In the genomic region with DNA sequence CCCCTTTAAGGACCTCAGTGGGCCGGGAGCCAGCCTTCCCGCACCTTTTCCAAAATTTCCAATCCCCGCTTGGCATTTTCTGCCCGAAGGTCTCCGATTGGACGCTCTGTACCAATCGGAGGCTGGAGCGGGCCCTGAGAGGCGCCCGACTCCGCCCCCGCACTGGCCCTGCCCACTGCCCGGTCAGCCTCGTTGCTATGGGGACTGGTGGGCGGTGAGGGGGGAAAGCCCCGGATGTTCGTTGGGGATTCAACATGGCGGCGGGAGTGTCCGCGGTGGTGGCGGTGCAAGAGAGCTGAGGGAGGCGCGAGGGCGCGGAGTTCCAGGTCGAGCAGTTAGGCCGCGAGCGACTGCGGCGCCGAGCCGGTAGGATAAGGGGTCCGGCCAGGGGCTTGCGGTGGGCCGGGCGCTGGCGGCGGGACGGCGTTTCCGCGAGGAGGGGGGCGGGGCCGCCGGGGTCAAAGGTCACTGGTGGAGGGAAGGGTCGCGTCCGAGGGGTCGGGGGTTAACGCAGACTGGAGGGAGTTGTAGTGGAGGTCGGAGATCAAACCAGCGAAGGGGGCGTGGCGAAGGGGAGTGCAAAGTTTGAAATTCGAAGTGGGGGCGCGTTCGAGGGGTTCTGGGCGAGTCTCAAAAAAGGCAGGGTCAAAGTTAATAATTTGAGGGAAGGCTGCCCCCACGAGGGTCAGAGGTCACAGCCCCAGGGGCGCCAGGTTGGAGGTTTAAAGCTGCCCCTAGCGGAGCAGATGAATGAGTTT, we compare ENCODE assay signal across 8 cellular contexts. TPM values are rescaled to one million over a fixed set of nuclear protein-coding genes. Genes with fewer than 3 reads are reported as not detected.
A peak's percentile ranks its signal among the peaks of the same experiment; 100 is the strongest.
DNase-seq lines count a peak whose midpoint lies in the region; ATAC-seq and TF ChIP-seq lines count a peak whose summit lies in the region.

A gene (plus strand): TSS at position 233 of the 758 bp plus-strand sequence. CDS start 43,768 bp downstream, outside the sequence.

- peak; percentile 78 for TF ChIP-seq POLR2A in GM18951 (IDR thresholded peaks at IDR 0.05; ENCODE audit: extremely low read depth, insufficient read depth, insufficient read length)
- peak in 2 of 3 donors; percentile 5 to 32 for TF ChIP-seq POLR2A in spleen (IDR thresholded peaks at IDR 0.05)

- intact Hi-C loops in spleen (cut with DNase I; ENCODE audit: low total_unique reads) = loop anchor here (10.0 kb wide), 2 partner anchors 59 to 409 kb away; a partner anchor contains a TSS

- H3K4me1 ChIP-seq in spleen = peaks cover 0 to 74% (median 52%) of the 10 kb centered on the region in 6 donors

- WGBS in spleen, 5 donors = 1 to 3% (median 2%) methylated on average over 64 of the region's 64 CpGs

- H3K36me3 ChIP-seq in spleen = no peaks in the 10 kb centered on the region

- H3K4me3 ChIP-seq in spleen = peak within 1 kb of the TSS; percentile 79 to 99 (median 95)

- in situ Hi-C loops in GM18951 (cut with MboI; ENCODE audit: low sequenced_read_pairs, unreplicated experiment) = no loop called here

- peak; percentile 91 for ATAC-seq in HG03196 (IDR thresholded peaks at IDR 0.05; ENCODE audit: unreplicated experiment)

- TF ChIP-seq CTCF in spleen (IDR thresholded peaks at IDR 0.05 in 8 of 11, conservative IDR thresholded peaks at IDR 0.05 in 3 of 11) = peak in 2 of 11 experiments; percentile 24 to 43

- peaks cover 0 to 6% (median 0%) of the 10 kb centered on the region in 7 donors for H3K27me3 ChIP-seq in spleen (replicated peaks in 1 of 7)

- peak within 1 kb of the TSS; percentile 49 to 93 (median 84) for H3K27ac ChIP-seq in spleen

- H3K9me3 ChIP-seq in spleen = no peaks in the 10 kb centered on the region

- peak; percentile 100 for DNase-seq in AG08395 (ENCODE audit: low spot score)
- peak; percentile 100 for DNase-seq in NCI-H345 treated with DMSO at 0.1 percent for 48 hours (lab: John Stamatoyannopoulos, UW; ENCODE audit: unreplicated experiment)
- DNase-seq in activated CD4-positive, CD25-positive, alpha-beta regulatory T cell (lab: John Stamatoyannopoulos, UW) = peak; percentile 92 to 96 (median 93)
- DNase-seq in central memory CD4-positive, alpha-beta T cell = peak; percentile 93
- peak; percentile 97 for DNase-seq in inferior parietal cortex (ENCODE audit: extremely low spot score)
- DNase-seq in spleen = peak; percentile 99

RNA-seq across cellular contexts. Expression of the gene that starts here (rescaled TPM):
- 10 to 100 TPM in 6 of 7 donors, 1 to 10 TPM in 1; 9.5 to 27.8 (median 19.8) TPM for total RNA-seq in spleen
- 10 to 100 TPM in 1 of 3 donors, 1 to 10 TPM in 2; 5.2 to 13.4 (median 7.7) TPM for polyA plus RNA-seq in spleen

Comparison
In these comparisons a context has a peak if more than half of its experiments do, and no peak if none do; other contexts are left out.
1. Peak in every context shown above with its lines: DNase-seq, ATAC-seq, H3K4me3 ChIP-seq and H3K27ac ChIP-seq.